Comparison of ENCODE assay signal across 8 cellular contexts in the genomic region with DNA sequence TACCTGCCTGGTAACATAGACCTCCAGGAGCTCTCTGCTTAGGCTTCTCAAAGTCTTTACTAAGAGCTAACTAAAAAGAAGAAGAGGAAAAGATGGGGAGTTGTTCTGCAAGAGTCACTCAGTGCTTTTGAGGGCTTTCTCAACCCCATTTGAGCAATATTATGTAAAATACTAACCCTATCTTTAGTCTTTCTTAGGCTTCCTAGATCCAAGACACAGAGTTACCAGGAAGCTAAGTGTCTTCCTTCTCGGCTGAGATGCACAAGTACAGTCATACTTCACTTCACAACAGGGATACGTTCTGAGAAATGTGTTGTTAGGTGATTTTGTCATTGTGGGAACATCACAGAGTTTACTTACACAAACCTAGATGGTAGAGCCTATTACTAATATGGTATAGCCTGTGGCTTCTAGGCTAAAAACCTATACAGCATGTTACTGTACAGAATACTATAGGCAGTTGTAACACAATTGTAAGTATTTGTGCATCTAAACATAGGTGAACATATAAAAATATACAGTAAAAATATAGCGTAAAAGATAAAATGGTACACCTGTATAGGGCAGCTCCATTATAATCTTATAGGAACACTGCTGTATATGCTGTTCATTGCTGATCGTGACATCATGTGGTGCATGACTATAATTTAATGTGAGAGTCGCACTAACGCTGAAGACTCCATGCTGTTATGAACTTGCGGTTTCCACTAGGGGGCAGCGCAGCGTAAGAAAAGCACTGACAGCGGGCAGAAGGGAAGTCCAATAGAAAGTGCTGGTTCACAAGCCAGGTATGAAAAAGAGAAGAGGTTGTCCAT. TPM values are rescaled to one million over a fixed set of nuclear protein-coding genes. Genes with fewer than 3 reads are reported as not detected.
DNase-seq lines count a peak whose midpoint lies in the region; ATAC-seq, FAIRE-seq and TF ChIP-seq lines count a peak whose summit lies in the region.

No MANE protein-coding gene starts in this region.

- POLR2A ChIA-PET in AG04449 (lab: Yijun Ruan, JAX): interaction anchor here (3.3 kb wide), 1 partner anchor 97 kb away, joined by 21 read pairs; no protein-coding TSS in a partner anchor

- peak; percentile 84 for ATAC-seq in GM18867 (IDR thresholded peaks at IDR 0.05; ENCODE audit: unreplicated experiment)
- peak; percentile 65 for ATAC-seq in HG03108 (IDR thresholded peaks at IDR 0.05; ENCODE audit: unreplicated experiment)

- no peaks in the 10 kb centered on the region for H3K27me3 ChIP-seq in bronchial epithelial cell (ENCODE audit: control insufficient read depth, insufficient read depth, low read length)

- H3K4me3 ChIP-seq in AG04449 (ENCODE audit: low read depth, low read length) (no peak overlapping the region), WI38 (ENCODE audit: low read depth, low read length) (no peak overlapping the region), bronchial epithelial cell (ENCODE audit: low read depth, low read length) (no peak overlapping the region)

- no peaks in the 10 kb centered on the region for H3K36me3 ChIP-seq in bronchial epithelial cell (ENCODE audit: control insufficient read depth, insufficient read depth, low read length)

- FAIRE-seq in bronchial epithelial cell (lab: Jason Lieb, UNC): no peak

- DNase-seq in AG04449 (ENCODE audit: low read depth, low spot score) (no peak), NCI-H2227 (lab: John Stamatoyannopoulos, UW; ENCODE audit: unreplicated experiment) (peak; percentile 77), bronchial epithelial cell (ENCODE audit: low read depth) (peak; percentile 81), islet precursor cell (peak; percentile 81)
- peak; percentile 76 to 86 for DNase-seq in stimulated activated CD4-positive, alpha-beta T cell treated with anti-CD3 and anti-CD28 coated beads, Interleukin-1b, Interleukin-23, amount 100 ng/mL, for 4 hours (ENCODE audit: low read depth in 2 of 2)

- CTCF ChIA-PET in AG04449 (lab: Yijun Ruan, JAX): interaction anchor here (0.6 to 27.7 kb wide), 75 partner anchors 10 to 389 kb away, joined by 3 to 1009 read pairs (median 6); partner anchors contain the start of genes ANKRD22, CH25H, FAS and RNLS

- TF ChIP-seq CTCF in AG04449 (IDR thresholded peaks at IDR 0.05; ENCODE audit: insufficient read depth, low read length, missing control alignments) (peak; percentile 87), WI38 (IDR thresholded peaks at IDR 0.05; ENCODE audit: low read depth, low read length) (peak; percentile 60), bronchial epithelial cell (IDR thresholded peaks at IDR 0.05; ENCODE audit: insufficient read depth, low read length, severe bottlenecking) (peak; percentile 79)

RNA-seq across cellular contexts. Expression of gene ANKRD22, which starts 16.3 kb away (rescaled TPM):
- total RNA-seq in bronchial epithelial cell: 5.3 and 17.7 TPM in 2 replicates

RNA-seq across cellular contexts. Expression of gene LIPM, which starts 32.8 kb away (rescaled TPM):
- not detected in 2 replicates for total RNA-seq in bronchial epithelial cell

RNA-seq across cellular contexts. Expression of gene STAMBPL1, which starts 44.7 kb away (rescaled TPM):
- 1.7 and 2.6 TPM in 2 replicates for total RNA-seq in bronchial epithelial cell
